19 cellular contexts compared by ENCODE assay signal in genomic region chr12:68977909-68978610, GRCh38. TPM values are rescaled to one million over a fixed set of nuclear protein-coding genes. Genes with fewer than 3 reads are reported as not detected.
DNase-seq lines count a peak whose midpoint lies in the region; ATAC-seq, FAIRE-seq and TF ChIP-seq lines count a peak whose summit lies in the region.
"Had no signal": no experiment of that assay in that cellular context is flagged by ENCODE, and none has a peak within 500 bp of the region (broad histone marks: within the 10 kb centered on the region; RNA-seq: fewer than 3 reads in every experiment).

No MANE protein-coding gene starts in this region.

- TF ChIP-seq CTCF in nephron (IDR thresholded peaks at IDR 0.05; ENCODE audit: unreplicated experiment in 3 of 3), result no peak

- DNase-seq in Ammon's horn (ENCODE audit: low spot score) (peak; percentile 38), caudate nucleus (lab: John Stamatoyannopoulos, UW) (peak in 10 of 61 donors; percentile 2 to 53 (median 17)), SKM-1 (lab: John Stamatoyannopoulos, UW; ENCODE audit: unreplicated experiment) (no peak), small intestine (no peak), GM19238 (ENCODE audit: insufficient read length, low spot score) (no peak)
- DNase-seq: activated B cell treated with CpG ODN at 0.5 μM for 24 hours; activated gamma-delta T cell treated with Interleukin-2 at 50 U/mL for 16 hours; GM23248; naive B cell; NCI-H1105 treated with DMSO at 0.1 percent for 48 hours; NCI-H510A treated with DMSO at 0.1 percent for 48 hours; RPMI8226; stimulated activated CD4-positive, alpha-beta T cell treated with anti-CD3 and anti-CD28 coated beads, Interleukin-2, amount 100 ng/mL, for 48 hours; trophoblast cell had no signal

- H3K27me3 ChIP-seq in small intestine (ENCODE audit: control insufficient read depth in 2 of 2, insufficient read depth in 2 of 2, low read length in 2 of 2), result no peaks in the 10 kb centered on the region
- H3K27me3 ChIP-seq: ascending aorta had no signal

- H3K36me3 ChIP-seq in KOPT-K1 (ENCODE audit: insufficient read depth, low read length), result no peaks in the 10 kb centered on the region
- H3K36me3 ChIP-seq in small intestine (ENCODE audit: control insufficient read depth in 2 of 2, insufficient read depth in 2 of 2, low read length in 2 of 2), result no peaks in the 10 kb centered on the region
- H3K36me3 ChIP-seq: ascending aorta had no signal

- peaks cover 20% of the 10 kb centered on the region for H3K4me1 Mint-ChIP-seq in nephron

- whole genome bisulfite sequencing in small intestine, 3 donors, result 71 to 89% (median 81%) methylated on average over 1 of the region's 1 CpG

- H3K27ac Mint-ChIP-seq in nephron, result peak overlapping the region; percentile 76 to 91 (median 90)
- H3K27ac Mint-ChIP-seq: activated B cell treated with CpG ODN at 0.5 μM for 24 hours had no signal

- no peaks in the 10 kb centered on the region for H3K36me3 Mint-ChIP-seq in nephron (ENCODE audit: low read depth)

- H3K4me3 Mint-ChIP-seq in nephron, result no peak overlapping the region
- H3K4me3 Mint-ChIP-seq: activated B cell treated with CpG ODN at 0.5 μM for 24 hours, naive B cell had no signal

- ATAC-seq in HG03280 (IDR thresholded peaks at IDR 0.05; ENCODE audit: unreplicated experiment), result no peak

- peaks cover 7% of the 10 kb centered on the region for H3K9me3 Mint-ChIP-seq in nephron

- H3K27ac ChIP-seq in KOPT-K1 (ENCODE audit: low read depth, low read length, poor library complexity, severe bottlenecking), result peak overlapping the region; percentile 26
- H3K27ac ChIP-seq in caudate nucleus (ENCODE audit: low read depth, low read length), result peak overlapping the region; percentile 98
- H3K27ac ChIP-seq in small intestine (ENCODE audit: low read depth in 1 of 2, low read length in 1 of 2), result no peak overlapping the region
- H3K27ac ChIP-seq: ascending aorta, GM23248 had no signal

- H3K9me3 ChIP-seq in KOPT-K1 (ENCODE audit: insufficient read depth, low read length, poor library complexity, severe bottlenecking), result peaks cover 12% of the 10 kb centered on the region
- H3K9me3 ChIP-seq in small intestine (ENCODE audit: control insufficient read depth, low read depth), result no peaks in the 10 kb centered on the region
- H3K9me3 ChIP-seq: ascending aorta had no signal

- H3K27me3 Mint-ChIP-seq in nephron (ENCODE audit: low read depth), result peaks cover 3% of the 10 kb centered on the region
- H3K27me3 Mint-ChIP-seq: activated B cell treated with CpG ODN at 0.5 μM for 24 hours had no signal

- no peak for FAIRE-seq in small intestine (lab: Jason Lieb, UNC)
- FAIRE-seq: D721Med had no signal

- H3K4me1 ChIP-seq in small intestine (ENCODE audit: control insufficient read depth in 2 of 2, insufficient read depth in 1 of 2, low read depth in 1 of 2, low read length in 1 of 2), result no peaks in the 10 kb centered on the region
- H3K4me1 ChIP-seq: ascending aorta had no signal

- H3K4me3 ChIP-seq in small intestine (ENCODE audit: low read depth in 1 of 2, low read length in 2 of 2), result no peak overlapping the region
- H3K4me3 ChIP-seq: ascending aorta, GM23248 had no signal

RNA-seq across cellular contexts. Expression of gene CPM, which starts 45.1 kb away (rescaled TPM):
- 1 to 10 TPM in 2 of 3 donors, under 1 TPM in 1; 0.45 to 7.9 (median 1.1) TPM for polyA plus RNA-seq in small intestine

Comparison
In these comparisons a context has a peak if more than half of its experiments do, and no peak if none do; other contexts are left out.
1. H3K27ac ChIP-seq: peak in KOPT-K1 (single experiment) and caudate nucleus (single experiment); none in small intestine (0 of 2).